Comparison of ENCODE assay signal across 12 cellular contexts in the genomic region with DNA sequence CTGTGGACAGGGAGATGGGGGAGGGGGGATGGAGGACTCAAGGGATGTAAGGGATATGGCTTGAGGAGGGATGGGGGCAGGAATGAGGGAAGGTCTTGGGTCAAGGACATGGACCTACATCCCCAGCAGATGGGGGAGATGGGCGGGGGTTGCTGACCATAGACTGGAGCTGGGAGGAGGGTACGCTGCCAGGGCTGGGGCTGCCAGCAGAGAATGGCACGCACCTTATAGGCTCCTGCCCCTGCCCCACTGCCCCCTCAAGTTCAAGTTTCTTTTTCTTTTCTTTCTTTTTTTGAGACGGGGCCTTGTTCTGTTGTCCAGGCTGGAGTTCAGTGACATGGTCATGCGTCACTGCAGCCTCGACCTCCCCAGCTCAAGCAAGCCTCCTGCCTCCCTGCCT. TPM values are rescaled to one million over a fixed set of nuclear protein-coding genes. Genes with fewer than 3 reads are reported as not detected.
DNase-seq lines count a peak whose midpoint lies in the region; ATAC-seq, FAIRE-seq and TF ChIP-seq lines count a peak whose summit lies in the region.
"Not testable (repeated sequence)": the region's sequence is repeated elsewhere in the genome, so short reads cannot be mapped to it uniquely, and the experiment has no call there.
"Had no signal": no experiment of that assay in that cellular context is flagged by ENCODE, and none has a peak within 500 bp of the region (broad histone marks: within the 10 kb centered on the region; RNA-seq: fewer than 3 reads in every experiment).

No MANE protein-coding gene starts in this region.

- peak overlapping the region; percentile 80 for H3K4me3 Mint-ChIP-seq in T-helper 2 cell treated with Interferon-gamma antibody and Interleukin-4, amounts not matched to agents 5 μg/mL and 100 μg/mL, for 36 hours
- H3K4me3 Mint-ChIP-seq in activated T-helper 17 cell treated with anti-CD3 and anti-CD28 coated beads, Interleukin-2, amount 50 U/mL, for 72 hours, result peak overlapping the region; percentile 76

- TF ChIP-seq CTCF in H1 (IDR thresholded peaks at IDR 0.05; ENCODE audit: control extremely low read depth in 1 of 3, insufficient read depth in 1 of 3, low read depth in 1 of 3, low read length in 3 of 3), result not testable (repeated sequence)

- CTCF ChIA-PET in H1 (lab: Charles Lee; ENCODE audit: partially characterized antibody), result interaction anchor here (0.6 to 4.4 kb wide), 15 partner anchors 9 to 425 kb away, joined by 3 to 22 read pairs (median 5); a partner anchor contains a TSS

- peak; percentile 45 for FAIRE-seq in GM18507 (lab: Jason Lieb, UNC)
- FAIRE-seq in H1 (lab: Jason Lieb, UNC), result not testable (repeated sequence)

- H2AFZ ChIP-seq in H1 (ENCODE audit: low read length); neuronal stem cell (ENCODE audit: low read length): not testable (repeated sequence)

- not testable (repeated sequence) for H4K8ac ChIP-seq in H1 (ENCODE audit: extremely low read depth, insufficient read depth, low read length); neuronal stem cell (ENCODE audit: low read depth, low read length)

- H3K27me3 Mint-ChIP-seq in T-helper 2 cell treated with Interferon-gamma antibody and Interleukin-4, amounts not matched to agents 5 μg/mL and 100 μg/mL, for 36 hours (ENCODE audit: low read depth); activated T-helper 17 cell treated with anti-CD3 and anti-CD28 coated beads, Interleukin-2, amount 50 U/mL, for 72 hours: not testable (repeated sequence)

- not testable (repeated sequence) for H3K4me3 ChIP-seq in H1 (ENCODE audit: extremely low read depth in 1 of 4, insufficient read depth in 2 of 4, low read depth in 3 of 4, low read length in 4 of 4); neuronal stem cell (ENCODE audit: low read length in 2 of 2); aorta (ENCODE audit: low read length in 2 of 2)

- not testable (repeated sequence) for H3K4ac ChIP-seq in H1 (replicated peaks; ENCODE audit: insufficient read length, low read depth, low read length); neuronal stem cell (ENCODE audit: low read length)

- H3K23me2 ChIP-seq in H1 (ENCODE audit: low read depth, low read length), result not testable (repeated sequence)

- H4K91ac ChIP-seq in H1 (replicated peaks; ENCODE audit: insufficient read length, low read length); neuronal stem cell (ENCODE audit: low read depth, low read length, poor library complexity): not testable (repeated sequence)

- not testable (repeated sequence) for H2BK15ac ChIP-seq in H1 (ENCODE audit: low read length); neuronal stem cell (ENCODE audit: low read length)

- not testable (repeated sequence) for TF ChIP-seq POLR2A in H1 (IDR thresholded peaks at IDR 0.05; ENCODE audit: control extremely low read depth in 1 of 2, low read depth in 2 of 2, low read length in 2 of 2)

- not testable (repeated sequence) for H3K79me2 ChIP-seq in H1 (ENCODE audit: control insufficient read depth in 1 of 2, insufficient read depth in 2 of 2, low read length in 2 of 2)

- H3K23ac ChIP-seq in H1 (ENCODE audit: insufficient read length); neuronal stem cell (ENCODE audit: low read depth, low read length, poor library complexity): not testable (repeated sequence)

- not testable (repeated sequence) for ATAC-seq in activated T-helper 17 cell treated with anti-CD3 and anti-CD28 coated beads, Interleukin-2, amount 50 U/mL, for 72 hours (replicated peaks)
- peak; percentile 50 for ATAC-seq in aorta (ENCODE audit: low FRiP score)

- not testable (repeated sequence) for H3K9ac ChIP-seq in H1 (replicated peaks in 1 of 4; ENCODE audit: extremely low read depth in 1 of 4, low read depth in 3 of 4, low read length in 3 of 4); neuronal stem cell (ENCODE audit: low read depth, low read length, poor library complexity)

- H2BK20ac ChIP-seq in H1 (ENCODE audit: low read length), result not testable (repeated sequence)

- H3K4me2 ChIP-seq in H1 (ENCODE audit: insufficient read depth in 1 of 2, low read depth in 2 of 2, low read length in 2 of 2); neuronal stem cell (ENCODE audit: insufficient read depth, low read length, poor library complexity, severe bottlenecking): not testable (repeated sequence)

- not testable (repeated sequence) for H2BK5ac ChIP-seq in H1 (ENCODE audit: low read depth, low read length)
- H2BK5ac ChIP-seq in neuronal stem cell (ENCODE audit: low read length), result peak overlapping the region; percentile 39

- not testable (repeated sequence) for H3K27ac ChIP-seq in H1 (ENCODE audit: low read depth, low read length); neuronal stem cell (replicated peaks; ENCODE audit: low read length); aorta (ENCODE audit: low read depth in 1 of 2, low read length in 2 of 2)

- H2BK120ac ChIP-seq in H1 (replicated peaks; ENCODE audit: low read depth, low read length); neuronal stem cell (ENCODE audit: low read depth, low read length): not testable (repeated sequence)

- H2AK5ac ChIP-seq in H1 (ENCODE audit: low read depth, low read length) (0 out of 2 replicates have a peak overlapping the region, but pooled peaks have one; percentile 48), neuronal stem cell (ENCODE audit: low read depth, low read length) (peak overlapping the region; percentile 35)

- H3K14ac ChIP-seq in H1 (ENCODE audit: insufficient read length); neuronal stem cell (ENCODE audit: low read length): not testable (repeated sequence)

- not testable (repeated sequence) for H3K27me3 ChIP-seq in H1 (replicated peaks in 1 of 4; ENCODE audit: control insufficient read depth in 3 of 4, extremely low read depth in 1 of 4, insufficient read depth in 3 of 4, low read length in 3 of 4); aorta (ENCODE audit: control insufficient read depth in 1 of 2, insufficient read depth in 2 of 2, low read length in 1 of 2)
- peaks cover 0 to 38% (median 0%) of the 10 kb centered on the region in 3 experiments for H3K27me3 ChIP-seq in neuronal stem cell (ENCODE audit: control insufficient read depth in 3 of 3, insufficient read depth in 3 of 3, low read depth in 1 of 3, low read length in 3 of 3)

- H2BK12ac ChIP-seq in H1 (ENCODE audit: low read depth, low read length); neuronal stem cell (ENCODE audit: low read length): not testable (repeated sequence)

- H3K4me1 Mint-ChIP-seq in T-helper 2 cell treated with Interferon-gamma antibody and Interleukin-4, amounts not matched to agents 5 μg/mL and 100 μg/mL, for 36 hours (ENCODE audit: low read depth), result peaks cover 77% of the 10 kb centered on the region
- H3K4me1 Mint-ChIP-seq in activated T-helper 17 cell treated with anti-CD3 and anti-CD28 coated beads, Interleukin-2, amount 50 U/mL, for 72 hours, result peaks cover 55% of the 10 kb centered on the region

- H3K9me3 ChIP-seq in H1 (ENCODE audit: insufficient read depth in 2 of 2, low read depth in 1 of 2, low read length in 1 of 2); neuronal stem cell (replicated peaks in 1 of 2; ENCODE audit: control insufficient read depth in 2 of 2, insufficient read depth in 1 of 2, low read depth in 1 of 2, low read length in 2 of 2); aorta (ENCODE audit: control insufficient read depth, low read length): not testable (repeated sequence)

- peaks cover 64% of the 10 kb centered on the region for H3K36me3 Mint-ChIP-seq in T-helper 2 cell treated with Interferon-gamma antibody and Interleukin-4, amounts not matched to agents 5 μg/mL and 100 μg/mL, for 36 hours (ENCODE audit: low read depth)
- H3K36me3 Mint-ChIP-seq in activated T-helper 17 cell treated with anti-CD3 and anti-CD28 coated beads, Interleukin-2, amount 50 U/mL, for 72 hours (ENCODE audit: low read depth), result peaks cover 85% of the 10 kb centered on the region

- H4K5ac ChIP-seq in H1 (ENCODE audit: insufficient read length, low read depth, low read length), result not testable (repeated sequence)

- peak overlapping the region; percentile 98 for H3K27ac Mint-ChIP-seq in T-helper 2 cell treated with Interferon-gamma antibody and Interleukin-4, amounts not matched to agents 5 μg/mL and 100 μg/mL, for 36 hours
- peak overlapping the region; percentile 95 for H3K27ac Mint-ChIP-seq in activated T-helper 17 cell treated with anti-CD3 and anti-CD28 coated beads, Interleukin-2, amount 50 U/mL, for 72 hours

- TF ChIP-seq RAD21 in H1 (IDR thresholded peaks at IDR 0.05 in 1 of 2, conservative IDR thresholded peaks at IDR 0.05 in 1 of 2; ENCODE audit: low read depth in 2 of 2, low read length in 2 of 2), result not testable (repeated sequence)

- TF ChIP-seq EP300 in H1 (IDR thresholded peaks at IDR 0.05; ENCODE audit: borderline replicate concordance in 1 of 2, low read depth in 2 of 2, low read length in 2 of 2), result not testable (repeated sequence)

- intact Hi-C loops in aorta (cut with DNase I), result not testable (repeated sequence)

- H4K20me1 ChIP-seq in H1 (replicated peaks in 1 of 2; ENCODE audit: control insufficient read depth in 1 of 2, insufficient read depth in 2 of 2, low read length in 2 of 2), result not testable (repeated sequence)

- H3K9me3 Mint-ChIP-seq in T-helper 2 cell treated with Interferon-gamma antibody and Interleukin-4, amounts not matched to agents 5 μg/mL and 100 μg/mL, for 36 hours, result peaks cover 22% of the 10 kb centered on the region
- H3K9me3 Mint-ChIP-seq in activated T-helper 17 cell treated with anti-CD3 and anti-CD28 coated beads, Interleukin-2, amount 50 U/mL, for 72 hours, result not testable (repeated sequence)

- POLR2A ChIA-PET in H1 (lab: Charles Lee; ENCODE audit: partially characterized antibody), result interaction anchor here (0.6 to 6.6 kb wide), 12 partner anchors 8 to 69 kb away, joined by 3 to 86 read pairs (median 6); a partner anchor contains a TSS

- DNase-seq in GM18507 (ENCODE audit: extremely low spot score, insufficient read length, low read depth); T-helper 2 cell treated with Interferon-gamma antibody and Interleukin-4, amounts not matched to agents 5 μg/mL and 100 μg/mL, for 36 hours (ENCODE audit: low spot score); H1 (ENCODE audit: low read depth in 1 of 2, low spot score in 2 of 2); neuronal stem cell (ENCODE audit: low spot score); aorta: not testable (repeated sequence)

- not testable (repeated sequence) for H3K4me1 ChIP-seq in H1 (replicated peaks in 1 of 4; ENCODE audit: control insufficient read depth in 3 of 4, insufficient read depth in 4 of 4, low read length in 3 of 4); neuronal stem cell (ENCODE audit: control insufficient read depth in 2 of 2, insufficient read depth in 1 of 2, low read depth in 1 of 2, low read length in 2 of 2); aorta (ENCODE audit: control insufficient read depth in 1 of 2, insufficient read depth in 2 of 2, low read length in 2 of 2)

- H3K56ac ChIP-seq in H1 (replicated peaks; ENCODE audit: insufficient read length, low read depth, low read length), result not testable (repeated sequence)

- H3K79me1 ChIP-seq in H1 (ENCODE audit: low read depth, low read length); neuronal stem cell (ENCODE audit: low read depth, low read length): not testable (repeated sequence)

- WGBS in H1 (ENCODE audit: extremely low coverage in 1 of 2, insufficient coverage in 1 of 2, insufficient read length in 1 of 2, insufficient replicate concordance in 2 of 2, low coverage in 1 of 2, low lambda C conversion rate in 2 of 2, missing lambda C conversion rate in 1 of 2), 2 experiments, result 84% methylated on average over 6 of the region's 6 CpGs; no CpG with 5 or more reads in 1 of the 2 experiments
- no CpG with 5 or more reads among the region's 6 CpGs for WGBS in neuronal stem cell (ENCODE audit: extremely low coverage in 2 of 2, insufficient read length in 2 of 2, insufficient replicate concordance in 1 of 2), 2 donors
- 88 to 89% methylated on average over 6 of the region's 6 CpGs for WGBS in aorta, 2 donors

- H3K36me3 ChIP-seq in H1 (ENCODE audit: control insufficient read depth in 2 of 4, insufficient read depth in 4 of 4, low read length in 3 of 4); neuronal stem cell (replicated peaks in 1 of 2; ENCODE audit: control insufficient read depth in 2 of 2, insufficient read depth in 2 of 2, low read length in 2 of 2); aorta (ENCODE audit: control insufficient read depth in 1 of 2, insufficient read depth in 2 of 2, low read length in 1 of 2): not testable (repeated sequence)

- not testable (repeated sequence) for H3K18ac ChIP-seq in H1 (ENCODE audit: extremely low read depth, low read length); neuronal stem cell (ENCODE audit: low read length)

RNA-seq across cellular contexts. Expression of a gene that starts 10.5 kb away (rescaled TPM):
- total RNA-seq in activated T-helper 17 cell treated with anti-CD3 and anti-CD28 coated beads, Interleukin-2, amount 50 U/mL, for 72 hours, result 1,000 to 10,000 TPM; 3,603 to 3,666 TPM
- total RNA-seq in H1 (2021; fragmentation: NEBNext Ultra II Directional; extraction: Animal tissue kit (Norgen Biotek cat#: 25700)), result 2.0 and 2.7 TPM in 2 replicates
- polyA plus RNA-seq in H1 (2011; rRNA removed) (4.3 and 5.0 TPM in 2 replicates), aorta (100 to 1,000 TPM in 1 of 2 donors, 10 to 100 TPM in 1; 18.2 to 137 TPM)
- polyA plus RNA-seq in H1 (2011; cell fraction: cytosol; rRNA removed), result 2.4 TPM
- polyA plus RNA-seq in H1 (2011; cell fraction: nucleus; rRNA removed), result 4.7 TPM
- polyA plus RNA-seq in H1 (2012, experiment 1 of 2), result 2.9 to 4.2 TPM (median 4.0 TPM) in 4 replicates
- polyA plus RNA-seq in H1 (2012, experiment 2 of 2), result 4.1 TPM
- polyA plus RNA-seq in H1 (2013, experiment 1 of 2), result 2.1 TPM
- 2.3 TPM for polyA plus RNA-seq in H1 (2013, experiment 2 of 2)
- polyA minus RNA-seq in H1 (2011; rRNA and poly(A)+ RNA removed), result 0.68 and 1.4 TPM in 2 replicates
- 2.8 TPM for polyA minus RNA-seq in H1 (2011; cell fraction: cytosol; rRNA and poly(A)+ RNA removed)
- polyA minus RNA-seq in H1 (2011; cell fraction: nucleus; rRNA and poly(A)+ RNA removed), result 4.4 TPM
- 0.81 TPM for polyA plus RNA-seq in neuronal stem cell (2013, experiment 1 of 2)
- polyA plus RNA-seq in neuronal stem cell (2013, experiment 2 of 2), result 0.69 TPM
- total RNA-seq in aorta, result 10 to 100 TPM; 30.2 to 71.6 TPM

RNA-seq across cellular contexts. Expression of a gene that starts 23.1 kb away (rescaled TPM):
- total RNA-seq in activated T-helper 17 cell treated with anti-CD3 and anti-CD28 coated beads, Interleukin-2, amount 50 U/mL, for 72 hours, result under 1 TPM; 0.34 to 0.45 TPM
- total RNA-seq in H1 (2021; fragmentation: NEBNext Ultra II Directional; extraction: Animal tissue kit (Norgen Biotek cat#: 25700)), result 195 and 209 TPM in 2 replicates
- polyA plus RNA-seq in H1 (2011; rRNA removed) (314 and 488 TPM in 2 replicates), aorta (not detected)
- 301 TPM for polyA plus RNA-seq in H1 (2011; cell fraction: cytosol; rRNA removed)
- polyA plus RNA-seq in H1 (2011; cell fraction: nucleus; rRNA removed), result 563 TPM
- 98.9 to 176 TPM (median 156 TPM) in 4 replicates for polyA plus RNA-seq in H1 (2012, experiment 1 of 2)
- 133 TPM for polyA plus RNA-seq in H1 (2012, experiment 2 of 2)
- polyA plus RNA-seq in H1 (2013, experiment 1 of 2), result 170 TPM
- polyA plus RNA-seq in H1 (2013, experiment 2 of 2), result 151 TPM
- polyA minus RNA-seq in H1 (2011; rRNA and poly(A)+ RNA removed), result 24.5 and 37.6 TPM in 2 replicates
- 133 TPM for polyA minus RNA-seq in H1 (2011; cell fraction: cytosol; rRNA and poly(A)+ RNA removed)
- 97.3 TPM for polyA minus RNA-seq in H1 (2011; cell fraction: nucleus; rRNA and poly(A)+ RNA removed)
- 1.1 TPM for polyA plus RNA-seq in neuronal stem cell (2013, experiment 1 of 2)
- polyA plus RNA-seq in neuronal stem cell (2013, experiment 2 of 2), result 1.1 TPM
- total RNA-seq in aorta, result not detected
- total RNA-seq: dermis microvascular lymphatic vessel endothelial cell, endothelial cell of umbilical vein, PC-3, Right ventricle myocardium superior, sciatic nerve had no signal
- polyA plus RNA-seq: endothelial cell of umbilical vein, keratinocyte had no signal

RNA-seq across cellular contexts. Expression of a gene that starts 29.6 kb away (rescaled TPM):
- total RNA-seq in activated T-helper 17 cell treated with anti-CD3 and anti-CD28 coated beads, Interleukin-2, amount 50 U/mL, for 72 hours, result 1 to 10 TPM; 5.9 to 7.1 TPM
- 23.9 and 26.7 TPM in 2 replicates for total RNA-seq in H1 (2021; fragmentation: NEBNext Ultra II Directional; extraction: Animal tissue kit (Norgen Biotek cat#: 25700))
- polyA plus RNA-seq in H1 (2011; rRNA removed) (7.7 and 14.8 TPM in 2 replicates), aorta (under 1 TPM; 0.36 to 0.75 TPM)
- 6.4 TPM for polyA plus RNA-seq in H1 (2011; cell fraction: cytosol; rRNA removed)
- polyA plus RNA-seq in H1 (2011; cell fraction: nucleus; rRNA removed), result 21.4 TPM
- 15.9 to 29.8 TPM (median 25.6 TPM) in 4 replicates for polyA plus RNA-seq in H1 (2012, experiment 1 of 2)
- 20.7 TPM for polyA plus RNA-seq in H1 (2012, experiment 2 of 2)
- polyA plus RNA-seq in H1 (2013, experiment 1 of 2), result 37.9 TPM
- 36.0 TPM for polyA plus RNA-seq in H1 (2013, experiment 2 of 2)
- 2.7 and 3.3 TPM in 2 replicates for polyA minus RNA-seq in H1 (2011; rRNA and poly(A)+ RNA removed)
- 11.2 TPM for polyA minus RNA-seq in H1 (2011; cell fraction: cytosol; rRNA and poly(A)+ RNA removed)
- 6.4 TPM for polyA minus RNA-seq in H1 (2011; cell fraction: nucleus; rRNA and poly(A)+ RNA removed)
- polyA plus RNA-seq in neuronal stem cell (2013, experiment 1 of 2), result 0.28 TPM
- 0.26 TPM for polyA plus RNA-seq in neuronal stem cell (2013, experiment 2 of 2)
- 10 to 100 TPM in 1 of 2 donors, 1 to 10 TPM in 1; 3.2 to 11.4 TPM for total RNA-seq in aorta

RNA-seq across cellular contexts. Expression of a gene that starts 36.4 kb away (rescaled TPM):
- not detected for total RNA-seq in activated T-helper 17 cell treated with anti-CD3 and anti-CD28 coated beads, Interleukin-2, amount 50 U/mL, for 72 hours
- total RNA-seq in H1 (2021; fragmentation: NEBNext Ultra II Directional; extraction: Animal tissue kit (Norgen Biotek cat#: 25700)), result 17.0 and 19.1 TPM in 2 replicates
- polyA plus RNA-seq in H1 (2011; rRNA removed), result 19.9 and 28.5 TPM in 2 replicates
- 26.2 TPM for polyA plus RNA-seq in H1 (2011; cell fraction: cytosol; rRNA removed)
- polyA plus RNA-seq in H1 (2011; cell fraction: nucleus; rRNA removed), result 23.3 TPM
- 10.8 to 18.0 TPM (median 16.3 TPM) in 4 replicates for polyA plus RNA-seq in H1 (2012, experiment 1 of 2)
- polyA plus RNA-seq in H1 (2012, experiment 2 of 2), result 13.8 TPM
- 9.9 TPM for polyA plus RNA-seq in H1 (2013, experiment 1 of 2)
- 10.4 TPM for polyA plus RNA-seq in H1 (2013, experiment 2 of 2)
- 4.6 and 7.3 TPM in 2 replicates for polyA minus RNA-seq in H1 (2011; rRNA and poly(A)+ RNA removed)
- polyA minus RNA-seq in H1 (2011; cell fraction: cytosol; rRNA and poly(A)+ RNA removed), result 15.5 TPM
- 9.2 TPM for polyA minus RNA-seq in H1 (2011; cell fraction: nucleus; rRNA and poly(A)+ RNA removed)
- polyA plus RNA-seq in neuronal stem cell (2013, experiment 1 of 2), result 10.4 TPM
- polyA plus RNA-seq in neuronal stem cell (2013, experiment 2 of 2), result 9.9 TPM
- total RNA-seq in aorta, result 10 to 100 TPM in 1 of 2 donors, 1 to 10 TPM in 1; 7.1 to 10.0 TPM
- polyA plus RNA-seq in aorta, result 10 to 100 TPM in 1 of 2 donors, 1 to 10 TPM in 1; 8.9 to 36.6 TPM

RNA-seq across cellular contexts. Expression of a gene that starts 39.2 kb away (rescaled TPM):
- 10 to 100 TPM in 1 of 2 donors, 1 to 10 TPM in 1; 1.1 to 12.1 TPM for total RNA-seq in activated T-helper 17 cell treated with anti-CD3 and anti-CD28 coated beads, Interleukin-2, amount 50 U/mL, for 72 hours
- 14.3 and 15.9 TPM in 2 replicates for total RNA-seq in H1 (2021; fragmentation: NEBNext Ultra II Directional; extraction: Animal tissue kit (Norgen Biotek cat#: 25700))
- 7.3 and 14.2 TPM in 2 replicates for polyA plus RNA-seq in H1 (2011; rRNA removed)
- 18.0 TPM for polyA plus RNA-seq in H1 (2011; cell fraction: cytosol; rRNA removed)
- polyA plus RNA-seq in H1 (2011; cell fraction: nucleus; rRNA removed), result 32.3 TPM
- polyA plus RNA-seq in H1 (2012, experiment 1 of 2), result 9.8 to 15.5 TPM (median 13.9 TPM) in 4 replicates
- 5.9 TPM for polyA plus RNA-seq in H1 (2012, experiment 2 of 2)
- 10.2 TPM for polyA plus RNA-seq in H1 (2013, experiment 1 of 2)
- polyA plus RNA-seq in H1 (2013, experiment 2 of 2), result 9.1 TPM
- 2.5 and 4.1 TPM in 2 replicates for polyA minus RNA-seq in H1 (2011; rRNA and poly(A)+ RNA removed)
- 4.6 TPM for polyA minus RNA-seq in H1 (2011; cell fraction: cytosol; rRNA and poly(A)+ RNA removed)
- 8.3 TPM for polyA minus RNA-seq in H1 (2011; cell fraction: nucleus; rRNA and poly(A)+ RNA removed)
- polyA plus RNA-seq in neuronal stem cell (2013, experiment 1 of 2), result not detected
- not detected for polyA plus RNA-seq in neuronal stem cell (2013, experiment 2 of 2)
- under 1 TPM; 0.10 to 0.18 TPM for total RNA-seq in aorta
- polyA plus RNA-seq in aorta, result 1 to 10 TPM in 1 of 2 donors, under 1 TPM in 1; 0.05 to 3.6 TPM
- total RNA-seq: dermis microvascular lymphatic vessel endothelial cell, endothelial cell of umbilical vein, Right ventricle myocardium superior had no signal
- polyA plus RNA-seq: endothelial cell of umbilical vein had no signal

Comparison
In these comparisons a context has a peak if more than half of its experiments do, and no peak if none do; other contexts are left out.
1. RNA of a gene that starts 10.5 kb away (total RNA-seq): 3,603 to 3,666 TPM in activated T-helper 17 cell treated with anti-CD3 and anti-CD28 coated beads, Interleukin-2, amount 50 U/mL, for 72 hours; 30.2 to 71.6 TPM in aorta and 2.0 to 2.7 TPM in H1; every median in the first group is over 10 times any median in the second.
2. RNA of a gene that starts 23.1 kb away (total RNA-seq): 195 to 209 TPM in H1; 0.34 to 0.45 TPM in activated T-helper 17 cell treated with anti-CD3 and anti-CD28 coated beads, Interleukin-2, amount 50 U/mL, for 72 hours and not detected in aorta; every median in the first group is over 100 times any median in the second.